In the genomic region with DNA sequence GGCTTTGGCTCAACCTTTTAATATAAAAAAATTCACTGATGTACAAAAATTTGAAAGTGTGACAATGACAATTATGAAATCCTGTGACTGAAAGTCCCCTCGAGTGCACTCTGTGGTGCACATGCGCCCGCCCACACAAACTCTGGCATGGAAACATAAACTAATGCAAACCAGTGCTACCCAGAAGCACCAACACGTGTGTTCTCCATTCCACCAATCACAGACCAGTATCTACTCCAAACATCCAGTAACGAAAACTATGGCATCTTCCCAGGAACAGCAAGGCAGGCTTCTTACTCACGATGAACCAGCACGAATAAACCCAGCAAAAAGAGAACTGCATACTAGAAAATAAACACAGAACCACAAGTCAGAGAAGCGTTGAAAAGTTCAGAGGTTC, we compare ENCODE assay signal across 13 cellular contexts. TPM values are rescaled to one million over a fixed set of nuclear protein-coding genes. Genes with fewer than 3 reads are reported as not detected.
DNase-seq lines count a peak whose midpoint lies in the region; ATAC-seq and TF ChIP-seq lines count a peak whose summit lies in the region.
"Had no signal": no experiment of that assay in that cellular context is flagged by ENCODE, and none has a peak within 500 bp of the region (broad histone marks: within the 10 kb centered on the region; RNA-seq: fewer than 3 reads in every experiment).

No MANE protein-coding gene starts in this region.

- H3K27ac Mint-ChIP-seq in stimulated activated naive CD8-positive, alpha-beta T cell treated with anti-CD3 and anti-CD28 coated beads, Interleukin-15, Interleukin-2, amounts not matched to agents 100 ng/mL and 50 ng/mL, for 24 hours, result peak overlapping the region; percentile 85

- intact Hi-C loops in spleen (cut with DNase I; ENCODE audit: low total_unique reads), result no loop called here

- no peaks in the 10 kb centered on the region for H3K27me3 ChIP-seq in spleen (replicated peaks in 1 of 7)

- H3K27me3 Mint-ChIP-seq in stimulated activated naive CD8-positive, alpha-beta T cell treated with anti-CD3 and anti-CD28 coated beads, Interleukin-15, Interleukin-2, amounts not matched to agents 100 ng/mL and 50 ng/mL, for 24 hours, result no peaks in the 10 kb centered on the region
- H3K27me3 Mint-ChIP-seq: IgD-negative memory B cell had no signal

- H3K4me3 ChIP-seq in foreskin fibroblast (ENCODE audit: low read depth in 1 of 2, low read length in 2 of 2) (no peak overlapping the region), spleen (no peak overlapping the region)

- 87 to 94% (median 92%) methylated on average over 8 of the region's 8 CpGs for WGBS in spleen, 5 donors

- no peak for TF ChIP-seq CTCF in foreskin fibroblast (IDR thresholded peaks at IDR 0.05; ENCODE audit: low read depth, low read length)
- no peak for TF ChIP-seq CTCF in spleen (IDR thresholded peaks at IDR 0.05 in 8 of 11, conservative IDR thresholded peaks at IDR 0.05 in 3 of 11)

- no peaks in the 10 kb centered on the region for H3K9me3 ChIP-seq in spleen

- H3K36me3 Mint-ChIP-seq in stimulated activated naive CD8-positive, alpha-beta T cell treated with anti-CD3 and anti-CD28 coated beads, Interleukin-15, Interleukin-2, amounts not matched to agents 100 ng/mL and 50 ng/mL, for 24 hours (ENCODE audit: low read depth), result peaks cover 52% of the 10 kb centered on the region

- ATAC-seq in GM18858 (IDR thresholded peaks at IDR 0.05; ENCODE audit: unreplicated experiment), result no peak

- no peaks in the 10 kb centered on the region for H3K9me3 Mint-ChIP-seq in stimulated activated naive CD8-positive, alpha-beta T cell treated with anti-CD3 and anti-CD28 coated beads, Interleukin-15, Interleukin-2, amounts not matched to agents 100 ng/mL and 50 ng/mL, for 24 hours
- H3K9me3 Mint-ChIP-seq: IgD-negative memory B cell had no signal

- H3K4me1 ChIP-seq in spleen, result no peaks in the 10 kb centered on the region

- H3K27ac ChIP-seq in spleen, result no peak overlapping the region

- no peak for TF ChIP-seq POLR2A in spleen (IDR thresholded peaks at IDR 0.05)

- peaks cover 41% of the 10 kb centered on the region for H3K4me1 Mint-ChIP-seq in stimulated activated naive CD8-positive, alpha-beta T cell treated with anti-CD3 and anti-CD28 coated beads, Interleukin-15, Interleukin-2, amounts not matched to agents 100 ng/mL and 50 ng/mL, for 24 hours (ENCODE audit: low read depth)
- H3K4me1 Mint-ChIP-seq: IgD-negative memory B cell had no signal

- H3K36me3 ChIP-seq in spleen, result peaks cover 0 to 96% (median 40%) of the 10 kb centered on the region in 6 donors

- DNase-seq in activated T-cell treated with anti-CD3 and anti-CD28 coated beads for 48 hours (ENCODE audit: low read depth) (peak; percentile 42), foreskin fibroblast (peak; percentile 83), RKO (ENCODE audit: low spot score) (no peak), spleen (no peak)
- DNase-seq in activated T-cell treated with anti-CD3 and anti-CD28 coated beads, Interleukin-2, amount 50 U/mL, for 1 hour, result no peak
- peak; percentile 61 to 67 for DNase-seq in activated CD4-positive, alpha-beta T cell treated with anti-CD3 and anti-CD28 coated beads, Interleukin-2, amount 50 U/mL, for 48 hours
- DNase-seq: AML-193, GDM1, NCI-H187 treated with DMSO at 0.1 percent for 48 hours, nucleus accumbens had no signal

- H3K4me3 Mint-ChIP-seq in stimulated activated naive CD8-positive, alpha-beta T cell treated with anti-CD3 and anti-CD28 coated beads, Interleukin-15, Interleukin-2, amounts not matched to agents 100 ng/mL and 50 ng/mL, for 24 hours, result peak overlapping the region; percentile 1
- H3K4me3 Mint-ChIP-seq: IgD-negative memory B cell had no signal

RNA-seq across cellular contexts. Expression of gene NMB, which starts 11.7 kb away (rescaled TPM):
- total RNA-seq in spleen, result 1 to 10 TPM; 1.0 to 4.2 (median 2.4) TPM
- 1 to 10 TPM; 2.2 to 5.5 (median 4.7) TPM for polyA plus RNA-seq in spleen

RNA-seq across cellular contexts. Expression of gene WDR73, which starts 15.6 kb away (rescaled TPM):
- total RNA-seq in spleen, result 10 to 100 TPM; 23.1 to 31.6 (median 29.3) TPM
- 10 to 100 TPM; 12.7 to 20.2 (median 18.4) TPM for polyA plus RNA-seq in spleen

RNA-seq across cellular contexts. Expression of gene SEC11A, which starts 46.2 kb away (rescaled TPM):
- 100 to 1,000 TPM in 3 of 7 donors, 10 to 100 TPM in 4; 89.8 to 139 (median 96.9) TPM for total RNA-seq in spleen
- 100 to 1,000 TPM in 2 of 3 donors, 10 to 100 TPM in 1; 86.5 to 114 (median 101) TPM for polyA plus RNA-seq in spleen

Comparison
In these comparisons a context has a peak if more than half of its experiments do, and no peak if none do; other contexts are left out.
1. DNase-seq: peak in activated T-cell treated with anti-CD3 and anti-CD28 coated beads for 48 hours (single experiment), activated CD4-positive, alpha-beta T cell treated with anti-CD3 and anti-CD28 coated beads, Interleukin-2, amount 50 U/mL, for 48 hours (2 of 2) and foreskin fibroblast (2 of 2); none in activated T-cell treated with anti-CD3 and anti-CD28 coated beads, Interleukin-2, amount 50 U/mL, for 1 hour (single experiment), RKO (single experiment) and spleen (single experiment).